Comparison of ENCODE assay signal across 27 cellular contexts in the genomic region with DNA sequence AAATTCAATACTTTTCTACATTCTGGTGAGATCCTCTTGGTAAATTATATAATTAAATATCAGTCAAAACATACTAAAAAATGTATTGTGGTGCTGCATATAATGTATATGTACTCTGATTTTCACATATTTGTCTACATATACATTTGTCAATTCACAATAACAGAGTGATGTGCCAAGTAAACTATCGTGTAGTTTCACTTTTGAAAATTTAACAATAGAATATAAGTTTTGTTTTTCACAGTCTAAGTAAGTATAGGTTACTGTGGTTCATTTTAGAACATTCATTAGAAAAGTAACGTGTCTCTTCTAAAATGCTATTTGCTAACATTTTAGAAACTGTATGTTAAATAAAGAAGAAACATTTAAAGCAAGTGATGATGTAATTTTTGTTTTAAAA.
"Had no signal": no experiment of that assay in that cellular context is flagged by ENCODE, and none has a peak within 500 bp of the region (broad histone marks: within the 10 kb centered on the region; RNA-seq: fewer than 3 reads in every experiment).

No MANE protein-coding gene starts in this region.

- H3K27ac ChIP-seq: neural progenitor cell, right atrium auricular region, testis, transverse colon had no signal

- H3K4me2 ChIP-seq: neural progenitor cell had no signal

- H3K27me3 ChIP-seq: neural progenitor cell, right atrium auricular region, spleen, testis, transverse colon had no signal

- H3K9ac ChIP-seq: neural progenitor cell had no signal

- DNase-seq: activated CD4-positive, alpha-beta memory T cell treated with anti-CD3 and anti-CD28 coated beads, Interleukin-2, amount 10 ng/mL, durations not matched to agents 7 days and 5 days; activated CD4-positive, alpha-beta T cell treated with anti-CD3 and anti-CD28 coated beads for 1 hour; activated CD4-positive, alpha-beta T cell treated with anti-CD3 and anti-CD28 coated beads, Interleukin-2, amount 10 ng/mL, durations not matched to agents 7 days and 5 days; activated CD8-positive, alpha-beta memory T cell treated with anti-CD3 and anti-CD28 coated beads, Interleukin-2, amount 50 U/mL, for 48 hours; activated gamma-delta T cell treated with Interleukin-2 at 50 U/mL for 16 hours; activated naive CD4-positive, alpha-beta T cell treated with anti-CD3 and anti-CD28 coated beads, Interleukin-2, amount 50 U/mL, for 16 hours; activated T-cell treated with anti-CD3 and anti-CD28 coated beads, Interleukin-2, amount 50 U/mL, for 24 hours; amygdala; caudate nucleus; cortex of kidney; foreskin melanocyte; islet precursor cell; left cardiac atrium; left ventricle myocardium superior; occipital lobe; spleen; stimulated activated CD4-positive, alpha-beta T cell treated with anti-CD3 and anti-CD28 coated beads, Interleukin-2, amount 100 ng/mL, for 48 hours; stimulated activated naive CD4-positive, alpha-beta T cell treated with Interleukin-2 at 50 U/mL for 16 hours; T-helper 17 cell; T1000; testis; transverse colon had no signal

- H3K36me3 ChIP-seq: neural progenitor cell, right atrium auricular region, transverse colon had no signal

- ATAC-seq: activated T-helper 17 cell treated with anti-CD3 and anti-CD28 coated beads, Interleukin-2, amount 50 U/mL, for 72 hours; esophagus mucosa; left cardiac atrium; left ventricle myocardium superior; T-helper 17 cell; WTC11 had no signal

- H2AFZ ChIP-seq: neural progenitor cell had no signal

- H3K4me1 ChIP-seq: neural progenitor cell, testis had no signal

- H3K9me3 ChIP-seq: right atrium auricular region, testis, transverse colon had no signal

- H3K4me3 ChIP-seq: neural progenitor cell, right atrium auricular region, spleen, testis, transverse colon had no signal
